ENCODE assay signal across 8 cellular contexts in genomic region chr22:19761500-19762314, GRCh38. TPM values are rescaled to one million over a fixed set of nuclear protein-coding genes. Genes with fewer than 3 reads are reported as not detected.
DNase-seq lines count a peak whose midpoint lies in the region; ATAC-seq and TF ChIP-seq lines count a peak whose summit lies in the region.

No MANE protein-coding gene starts in this region.

- peak overlapping the region; percentile 67 for H3K4me2 ChIP-seq in hepatocyte

- no peaks in the 10 kb centered on the region for H3K36me3 Mint-ChIP-seq in activated CD8-positive, alpha-beta T cell treated with anti-CD3 and anti-CD28 coated beads for 36 hours (ENCODE audit: low read depth)
- peaks cover 2% of the 10 kb centered on the region for H3K36me3 Mint-ChIP-seq in activated CD8-positive, alpha-beta T cell treated with anti-CD3 and anti-CD28 coated beads, Interleukin-2, amount 10 ng/mL, durations not matched to agents 7 days and 5 days (ENCODE audit: low read depth)
- H3K36me3 Mint-ChIP-seq in stimulated activated naive B cell treated with anti-CD40 and anti-IgM and Interleukin-4, amounts not matched to agents 10 μg/mL and 1 μg/mL and 100 μg/mL, for 72 hours, result peaks cover 4 to 8% of the 10 kb centered on the region in 2 donors

- H3K9me2 ChIP-seq in hepatocyte (replicated peaks; ENCODE audit: insufficient read depth), result no peaks in the 10 kb centered on the region

- no peak overlapping the region for H3K4me3 ChIP-seq in hepatocyte

- TF ChIP-seq CTCF in activated CD8-positive, alpha-beta T cell treated with anti-CD3 and anti-CD28 coated beads for 36 hours (IDR thresholded peaks at IDR 0.05), result no peak
- no peak for TF ChIP-seq CTCF in RWPE1 (conservative IDR thresholded peaks at IDR 0.05; ENCODE audit: low read depth)
- no peak for TF ChIP-seq CTCF in hepatocyte (IDR thresholded peaks at IDR 0.05; ENCODE audit: poor library complexity)

- H3K27me3 ChIP-seq in hepatocyte, result peaks cover 91% of the 10 kb centered on the region

- DNase-seq in activated CD8-positive, alpha-beta T cell treated with anti-CD3 and anti-CD28 coated beads for 36 hours, result no peak
- no peak for DNase-seq in activated CD8-positive, alpha-beta T cell treated with anti-CD3 and anti-CD28 coated beads, Interleukin-2, amount 10 ng/mL, durations not matched to agents 7 days and 5 days
- no peak for DNase-seq in RWPE1 (ENCODE audit: low spot score)
- DNase-seq in hepatocyte (ENCODE audit: low spot score), result no peak
- no peak for DNase-seq in stimulated activated naive B cell treated with anti-CD40 and anti-IgM and Interleukin-4, amounts not matched to agents 10 μg/mL and 1 μg/mL and 100 μg/mL, for 72 hours
- DNase-seq in GOT3 (lab: John Stamatoyannopoulos, UW), result no peak

- POLR2A ChIA-PET in activated CD8-positive, alpha-beta T cell treated with anti-CD3 and anti-CD28 coated beads for 36 hours (lab: Charles Lee), result no interaction called here
- POLR2A ChIA-PET in activated CD8-positive, alpha-beta T cell treated with anti-CD3 and anti-CD28 coated beads, Interleukin-2, amount 10 ng/mL, durations not matched to agents 7 days and 5 days (lab: Charles Lee), result no interaction called here
- POLR2A ChIA-PET in RWPE1 (lab: Yijun Ruan, JAX; ENCODE audit: low non-redundant PET), result no interaction called here

- no peaks in the 10 kb centered on the region for H3K9me3 Mint-ChIP-seq in activated CD8-positive, alpha-beta T cell treated with anti-CD3 and anti-CD28 coated beads for 36 hours
- no peaks in the 10 kb centered on the region for H3K9me3 Mint-ChIP-seq in activated CD8-positive, alpha-beta T cell treated with anti-CD3 and anti-CD28 coated beads, Interleukin-2, amount 10 ng/mL, durations not matched to agents 7 days and 5 days (ENCODE audit: insufficient read depth)
- H3K9me3 Mint-ChIP-seq in stimulated activated naive B cell treated with anti-CD40 and anti-IgM and Interleukin-4, amounts not matched to agents 10 μg/mL and 1 μg/mL and 100 μg/mL, for 72 hours, result no peaks in the 10 kb centered on the region

- no peak for ATAC-seq in activated CD8-positive, alpha-beta T cell treated with anti-CD3 and anti-CD28 coated beads for 36 hours
- ATAC-seq in activated CD8-positive, alpha-beta T cell treated with anti-CD3 and anti-CD28 coated beads, Interleukin-2, amount 10 ng/mL, durations not matched to agents 7 days and 5 days, result no peak
- ATAC-seq in stimulated activated naive B cell treated with anti-CD40 and anti-IgM and Interleukin-4, amounts not matched to agents 10 μg/mL and 1 μg/mL and 100 μg/mL, for 72 hours (replicated peaks), result no peak
- ATAC-seq in GM18907 (IDR thresholded peaks at IDR 0.05; ENCODE audit: unreplicated experiment), result no peak
- ATAC-seq in HG02623 (IDR thresholded peaks at IDR 0.05; ENCODE audit: unreplicated experiment), result no peak

- intact Hi-C loops in activated CD8-positive, alpha-beta T cell treated with anti-CD3 and anti-CD28 coated beads for 36 hours (cut with micrococcal nuclease), result no loop called here

- H3K27ac ChIP-seq in RWPE1 (peak overlapping the region; percentile 54), hepatocyte (no peak overlapping the region)

- no peaks in the 10 kb centered on the region for H3K9me3 ChIP-seq in hepatocyte (ENCODE audit: low read depth)

- 32% methylated on average over 29 of the region's 55 CpGs for WGBS in hepatocyte (ENCODE audit: low lambda C conversion rate, missing lambda C conversion rate)

- H3K4me1 ChIP-seq in hepatocyte (ENCODE audit: insufficient read depth), result peaks cover 8% of the 10 kb centered on the region

- H3K36me3 ChIP-seq in hepatocyte (replicated peaks; ENCODE audit: insufficient read depth, low read depth), result no peaks in the 10 kb centered on the region

- H3K27ac Mint-ChIP-seq in activated CD8-positive, alpha-beta T cell treated with anti-CD3 and anti-CD28 coated beads for 36 hours, result no peak overlapping the region
- no peak overlapping the region for H3K27ac Mint-ChIP-seq in activated CD8-positive, alpha-beta T cell treated with anti-CD3 and anti-CD28 coated beads, Interleukin-2, amount 10 ng/mL, durations not matched to agents 7 days and 5 days
- H3K27ac Mint-ChIP-seq in stimulated activated naive B cell treated with anti-CD40 and anti-IgM and Interleukin-4, amounts not matched to agents 10 μg/mL and 1 μg/mL and 100 μg/mL, for 72 hours, result peak overlapping the region; percentile 62

- H4K20me1 ChIP-seq in hepatocyte (ENCODE audit: insufficient read depth, poor library complexity, severe bottlenecking), result peaks cover 6% of the 10 kb centered on the region

- H2AFZ ChIP-seq in hepatocyte, result no peak overlapping the region

- CTCF ChIA-PET in activated CD8-positive, alpha-beta T cell treated with anti-CD3 and anti-CD28 coated beads for 36 hours (lab: Charles Lee), result no interaction called here
- CTCF ChIA-PET in activated CD8-positive, alpha-beta T cell treated with anti-CD3 and anti-CD28 coated beads, Interleukin-2, amount 10 ng/mL, durations not matched to agents 7 days and 5 days (lab: Charles Lee), result interaction anchor here (1.3 to 2.7 kb wide), 2 partner anchors 31 to 149 kb away, joined by 4 to 11 read pairs; no protein-coding TSS in a partner anchor
- CTCF ChIA-PET in RWPE1 (lab: Yijun Ruan, JAX), result interaction anchor here (0.6 to 0.7 kb wide), 2 partner anchors 86 to 1975 kb away, joined by 3 to 4 read pairs; no protein-coding TSS in a partner anchor

- H3K79me2 ChIP-seq in hepatocyte, result no peaks in the 10 kb centered on the region

- peak overlapping the region; percentile 50 for H3K4me3 Mint-ChIP-seq in activated CD8-positive, alpha-beta T cell treated with anti-CD3 and anti-CD28 coated beads for 36 hours
- H3K4me3 Mint-ChIP-seq in activated CD8-positive, alpha-beta T cell treated with anti-CD3 and anti-CD28 coated beads, Interleukin-2, amount 10 ng/mL, durations not matched to agents 7 days and 5 days, result no peak overlapping the region
- peak overlapping the region; percentile 43 to 67 for H3K4me3 Mint-ChIP-seq in stimulated activated naive B cell treated with anti-CD40 and anti-IgM and Interleukin-4, amounts not matched to agents 10 μg/mL and 1 μg/mL and 100 μg/mL, for 72 hours

- H3K4me1 Mint-ChIP-seq in activated CD8-positive, alpha-beta T cell treated with anti-CD3 and anti-CD28 coated beads for 36 hours (ENCODE audit: low read depth), result peaks cover 20% of the 10 kb centered on the region
- H3K4me1 Mint-ChIP-seq in activated CD8-positive, alpha-beta T cell treated with anti-CD3 and anti-CD28 coated beads, Interleukin-2, amount 10 ng/mL, durations not matched to agents 7 days and 5 days (ENCODE audit: low read depth), result peaks cover 26% of the 10 kb centered on the region
- H3K4me1 Mint-ChIP-seq in stimulated activated naive B cell treated with anti-CD40 and anti-IgM and Interleukin-4, amounts not matched to agents 10 μg/mL and 1 μg/mL and 100 μg/mL, for 72 hours, result peaks cover 25 to 41% of the 10 kb centered on the region in 2 donors

- peaks cover 47% of the 10 kb centered on the region for H3K27me3 Mint-ChIP-seq in activated CD8-positive, alpha-beta T cell treated with anti-CD3 and anti-CD28 coated beads for 36 hours
- H3K27me3 Mint-ChIP-seq in activated CD8-positive, alpha-beta T cell treated with anti-CD3 and anti-CD28 coated beads, Interleukin-2, amount 10 ng/mL, durations not matched to agents 7 days and 5 days (ENCODE audit: low read depth), result peaks cover 63% of the 10 kb centered on the region
- H3K27me3 Mint-ChIP-seq in stimulated activated naive B cell treated with anti-CD40 and anti-IgM and Interleukin-4, amounts not matched to agents 10 μg/mL and 1 μg/mL and 100 μg/mL, for 72 hours, result peaks cover 66 to 83% of the 10 kb centered on the region in 2 donors

RNA-seq across cellular contexts. Expression of gene TBX1, which starts 1.1 kb away (rescaled TPM):
- total RNA-seq in activated CD8-positive, alpha-beta T cell treated with anti-CD3 and anti-CD28 coated beads for 36 hours, result not detected
- 1 to 10 TPM; 1.2 to 1.5 TPM for total RNA-seq in activated CD8-positive, alpha-beta T cell treated with anti-CD3 and anti-CD28 coated beads, Interleukin-2, amount 10 ng/mL, durations not matched to agents 7 days and 5 days
- not detected in 2 replicates for total RNA-seq in hepatocyte
- 0.07 and 1.1 TPM in 2 replicates for polyA plus RNA-seq in hepatocyte

RNA-seq across cellular contexts. Expression of gene GP1BB, which starts 38.4 kb away (rescaled TPM):
- total RNA-seq in activated CD8-positive, alpha-beta T cell treated with anti-CD3 and anti-CD28 coated beads for 36 hours, result not detected
- not detected for total RNA-seq in activated CD8-positive, alpha-beta T cell treated with anti-CD3 and anti-CD28 coated beads, Interleukin-2, amount 10 ng/mL, durations not matched to agents 7 days and 5 days
- total RNA-seq in hepatocyte, result 1.0 and 2.5 TPM in 2 replicates
- 2.4 and 2.8 TPM in 2 replicates for polyA plus RNA-seq in hepatocyte

RNA-seq across cellular contexts. Expression of gene SEPTIN5, which starts 47.4 kb away (rescaled TPM):
- total RNA-seq in activated CD8-positive, alpha-beta T cell treated with anti-CD3 and anti-CD28 coated beads for 36 hours, result 1 to 10 TPM; 1.3 to 1.5 TPM
- under 1 TPM in 1 of 2 experiments, not detected in 1; 0.53 TPM for total RNA-seq in activated CD8-positive, alpha-beta T cell treated with anti-CD3 and anti-CD28 coated beads, Interleukin-2, amount 10 ng/mL, durations not matched to agents 7 days and 5 days
- 4.3 and 10.0 TPM in 2 replicates for total RNA-seq in hepatocyte
- 9.4 and 9.7 TPM in 2 replicates for polyA plus RNA-seq in hepatocyte
